ENCODE assay signal across 13 cellular contexts in the genomic region with DNA sequence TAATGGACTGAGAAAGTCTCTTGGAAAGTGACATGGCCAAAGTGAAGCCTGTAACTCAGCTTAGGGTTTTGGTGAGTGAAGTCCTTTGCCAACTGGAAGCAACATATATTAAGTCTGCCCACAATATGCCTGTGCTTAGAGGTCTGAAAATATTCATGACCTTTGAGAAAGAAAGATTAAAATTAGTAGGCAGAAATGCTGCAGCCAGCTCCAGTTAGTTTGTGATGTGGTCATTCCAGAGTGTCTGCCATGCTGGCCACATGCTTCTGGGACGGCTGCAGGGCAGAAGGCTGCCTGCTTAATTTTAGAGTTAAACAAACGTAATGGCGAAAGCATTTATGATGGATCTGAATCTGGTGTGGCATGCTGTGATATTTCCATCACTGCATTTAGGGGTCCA.
"Had no signal": no experiment of that assay in that cellular context is flagged by ENCODE, and none has a peak within 500 bp of the region (broad histone marks: within the 10 kb centered on the region; RNA-seq: fewer than 3 reads in every experiment).

No MANE protein-coding gene starts in this region.

- H3K4me3 Mint-ChIP-seq: activated naive CD8-positive, alpha-beta T cell treated with anti-CD3 and anti-CD28 coated beads, Interleukin-2, amount 10 ng/mL, durations not matched to agents 7 days and 5 days; activated T-helper 1 cell treated with anti-CD3 and anti-CD28 coated beads, Interleukin-12 subunit alpha, Interleukin-12 subunit beta, Interleukin-2, Interleukin-4 antibody, amounts not matched to agents 30 ng/mL and 10 ng/mL and 1 ng/mL, durations not matched to agents 14 hours and 24 hours and 36 hours; nephron progenitor cell; stimulated activated memory B cell treated with anti-CD40 and anti-IgM and Interleukin-4, amounts not matched to agents 10 μg/mL and 1 μg/mL and 100 μg/mL, for 72 hours had no signal

- H3K9me3 ChIP-seq: thyroid gland had no signal

- H3K36me3 ChIP-seq: left lung, sigmoid colon, thyroid gland had no signal

- ATAC-seq: activated CD4-positive, CD25-positive, alpha-beta regulatory T cell treated with anti-CD3 and anti-CD28 coated beads, Interleukin-2, amount 50 U/mL, for 24 hours; left lung; stimulated activated memory B cell treated with anti-CD40 and anti-IgM and Interleukin-4, amounts not matched to agents 10 μg/mL and 1 μg/mL and 100 μg/mL, for 72 hours had no signal

- H3K4me1 ChIP-seq: left lung, sigmoid colon, thyroid gland had no signal

- H3K27ac Mint-ChIP-seq: activated naive CD8-positive, alpha-beta T cell treated with anti-CD3 and anti-CD28 coated beads, Interleukin-2, amount 10 ng/mL, durations not matched to agents 7 days and 5 days; activated T-helper 1 cell treated with anti-CD3 and anti-CD28 coated beads, Interleukin-12 subunit alpha, Interleukin-12 subunit beta, Interleukin-2, Interleukin-4 antibody, amounts not matched to agents 30 ng/mL and 10 ng/mL and 1 ng/mL, durations not matched to agents 14 hours and 24 hours and 36 hours; stimulated activated memory B cell treated with anti-CD40 and anti-IgM and Interleukin-4, amounts not matched to agents 10 μg/mL and 1 μg/mL and 100 μg/mL, for 72 hours had no signal

- H3K4me3 ChIP-seq: left lung, sigmoid colon, thyroid gland had no signal

- H3K36me3 Mint-ChIP-seq: activated naive CD8-positive, alpha-beta T cell treated with anti-CD3 and anti-CD28 coated beads, Interleukin-2, amount 10 ng/mL, durations not matched to agents 7 days and 5 days; stimulated activated memory B cell treated with anti-CD40 and anti-IgM and Interleukin-4, amounts not matched to agents 10 μg/mL and 1 μg/mL and 100 μg/mL, for 72 hours had no signal

- H3K4me1 Mint-ChIP-seq: activated naive CD8-positive, alpha-beta T cell treated with anti-CD3 and anti-CD28 coated beads, Interleukin-2, amount 10 ng/mL, durations not matched to agents 7 days and 5 days had no signal

- H3K27me3 ChIP-seq: left lung, sigmoid colon, thyroid gland had no signal

- H3K27ac ChIP-seq: left lung, sigmoid colon, thyroid gland had no signal

- DNase-seq: activated naive CD8-positive, alpha-beta T cell treated with anti-CD3 and anti-CD28 coated beads, Interleukin-2, amount 10 ng/mL, durations not matched to agents 7 days and 5 days; caudate nucleus; hippocampal formation; kidney; left lung; mesenchymal stem cell; nephron progenitor cell; sigmoid colon; T-helper 9 cell; thyroid gland had no signal
